ENCODE assay signal across 10 cellular contexts in the genomic region with DNA sequence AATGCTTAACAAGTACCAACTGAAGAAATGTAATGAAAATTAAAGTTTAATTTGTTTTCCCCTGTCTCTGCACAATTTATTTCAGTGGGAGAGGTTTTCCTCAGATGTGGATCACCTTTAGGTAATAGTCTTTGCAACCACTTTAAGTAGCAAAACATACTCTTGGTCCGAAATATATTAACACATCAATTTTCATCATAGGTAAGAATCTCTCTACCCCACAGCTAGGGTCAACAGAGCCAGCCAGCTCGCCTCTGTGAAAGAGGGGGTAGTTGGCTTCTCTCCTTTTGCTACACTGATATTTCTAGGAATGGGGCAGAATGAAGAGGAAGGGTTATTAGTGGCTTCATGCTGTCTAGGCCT. TPM values are rescaled to one million over a fixed set of nuclear protein-coding genes. Genes with fewer than 3 reads are reported as not detected.
A peak's percentile ranks its signal among the peaks of the same experiment; 100 is the strongest.
DNase-seq lines count a peak whose midpoint lies in the region; ATAC-seq and TF ChIP-seq lines count a peak whose summit lies in the region.
"Had no signal": no experiment of that assay in that cellular context is flagged by ENCODE, and none has a peak within 500 bp of the region (broad histone marks: within the 10 kb centered on the region; RNA-seq: fewer than 3 reads in every experiment).

No MANE protein-coding gene starts in this region.

- POLR2A ChIA-PET in naive thymus-derived CD8-positive, alpha-beta T cell (lab: Charles Lee), result interaction anchor here (0.5 to 1.6 kb wide), 2 partner anchors 44 to 644 kb away, joined by 3 to 5 read pairs; no protein-coding TSS in a partner anchor
- POLR2A ChIA-PET in HEK293T (lab: Yijun Ruan, JAX), result interaction anchor here (1.6 to 8.8 kb wide), 4 partner anchors 16 to 40 kb away, joined by 5 to 63 read pairs (median 9); a partner anchor contains a TSS

- H3K27me3 Mint-ChIP-seq in natural killer cell treated with Interleukin-12 subunit alpha and Interleukin-12 subunit beta and Interleukin-15 and Interleukin-18, amount 100 ng/mL, for 72 hours, result no peaks in the 10 kb centered on the region
- no peaks in the 10 kb centered on the region for H3K27me3 Mint-ChIP-seq in natural killer cell (ENCODE audit: low read depth in 2 of 2)
- H3K27me3 Mint-ChIP-seq in naive thymus-derived CD8-positive, alpha-beta T cell, result no peaks in the 10 kb centered on the region

- H3K27ac ChIP-seq in duodenal mucosa (ENCODE audit: low read depth, low read length), result peak overlapping the region; percentile 61
- H3K27ac ChIP-seq in vagina, result peak overlapping the region; percentile 69

- TF ChIP-seq POLR2A in vagina (IDR thresholded peaks at IDR 0.05), result no peak

- peaks cover 16 to 21% of the 10 kb centered on the region in 2 donors for H3K4me1 Mint-ChIP-seq in natural killer cell treated with Interleukin-12 subunit alpha and Interleukin-12 subunit beta and Interleukin-15 and Interleukin-18, amount 100 ng/mL, for 72 hours (ENCODE audit: low read depth in 2 of 2)
- H3K4me1 Mint-ChIP-seq in natural killer cell, result peaks cover 0 to 5% of the 10 kb centered on the region in 2 donors
- H3K4me1 Mint-ChIP-seq in naive thymus-derived CD8-positive, alpha-beta T cell, result peaks cover 0 to 21% (median 7%) of the 10 kb centered on the region in 4 donors

- H3K36me3 Mint-ChIP-seq in natural killer cell treated with Interleukin-12 subunit alpha and Interleukin-12 subunit beta and Interleukin-15 and Interleukin-18, amount 100 ng/mL, for 72 hours, result no peaks in the 10 kb centered on the region
- H3K36me3 Mint-ChIP-seq in natural killer cell, result no peaks in the 10 kb centered on the region
- H3K36me3 Mint-ChIP-seq in naive thymus-derived CD8-positive, alpha-beta T cell, result peaks cover 0 to 36% (median 3%) of the 10 kb centered on the region in 3 donors

- peak overlapping the region; percentile 92 to 98 for H3K27ac Mint-ChIP-seq in natural killer cell treated with Interleukin-12 subunit alpha and Interleukin-12 subunit beta and Interleukin-15 and Interleukin-18, amount 100 ng/mL, for 72 hours
- H3K27ac Mint-ChIP-seq in natural killer cell, result no peak overlapping the region
- peak overlapping the region in 6 of 10 donors; percentile 15 to 63 (median 38) for H3K27ac Mint-ChIP-seq in naive thymus-derived CD8-positive, alpha-beta T cell
- H3K27ac Mint-ChIP-seq: CD8-positive, alpha-beta T cell had no signal

- H3K4me1 ChIP-seq in duodenal mucosa (ENCODE audit: control insufficient read depth in 1 of 2, insufficient read depth in 2 of 2, low read length in 2 of 2) (peaks cover 0 to 12% of the 10 kb centered on the region in 2 donors), vagina (peaks cover 15% of the 10 kb centered on the region)

- DNase-seq in natural killer cell treated with Interleukin-12 subunit alpha and Interleukin-12 subunit beta and Interleukin-15 and Interleukin-18, amount 100 ng/mL, for 72 hours (ENCODE audit: low spot score), result no peak
- DNase-seq in natural killer cell, result no peak
- DNase-seq in naive thymus-derived CD8-positive, alpha-beta T cell, result no peak
- no peak for DNase-seq in vagina (ENCODE audit: extremely low spot score in 2 of 2)
- DNase-seq in HEK293T (ENCODE audit: extremely low spot score), result no peak
- DNase-seq in activated effector memory CD4-positive, alpha-beta T cell treated with anti-CD3 and anti-CD28 coated beads, Interleukin-2, amount 50 U/mL, for 16 hours, result no peak
- DNase-seq: CD8-positive, alpha-beta T cell had no signal

- H3K4me3 ChIP-seq in duodenal mucosa (ENCODE audit: low read depth in 1 of 2, low read length in 2 of 2) (no peak overlapping the region), vagina (no peak overlapping the region)

- no peaks in the 10 kb centered on the region for H3K36me3 ChIP-seq in duodenal mucosa (ENCODE audit: control insufficient read depth in 1 of 2, insufficient read depth in 2 of 2, low read length in 2 of 2)
- no peaks in the 10 kb centered on the region for H3K36me3 ChIP-seq in vagina

- intact Hi-C loops in natural killer cell (cut with micrococcal nuclease), result no loop called here
- intact Hi-C loops in vagina (cut with DNase I), result no loop called here

- H3K27me3 ChIP-seq in duodenal mucosa (ENCODE audit: control insufficient read depth in 1 of 2, insufficient read depth in 2 of 2, low read length in 2 of 2) (no peaks in the 10 kb centered on the region), vagina (no peaks in the 10 kb centered on the region)

- H3K9me3 Mint-ChIP-seq in natural killer cell treated with Interleukin-12 subunit alpha and Interleukin-12 subunit beta and Interleukin-15 and Interleukin-18, amount 100 ng/mL, for 72 hours, result no peaks in the 10 kb centered on the region
- H3K9me3 Mint-ChIP-seq in natural killer cell, result no peaks in the 10 kb centered on the region
- H3K9me3 Mint-ChIP-seq in naive thymus-derived CD8-positive, alpha-beta T cell, result no peaks in the 10 kb centered on the region
- H3K9me3 Mint-ChIP-seq: CD8-positive, alpha-beta T cell had no signal

- CTCF ChIA-PET in HEK293T (lab: Yijun Ruan, JAX), result interaction anchor here (1.2 kb wide), 1 partner anchor 15 kb away, joined by 5 read pairs; no protein-coding TSS in a partner anchor

- H3K4me3 Mint-ChIP-seq in natural killer cell treated with Interleukin-12 subunit alpha and Interleukin-12 subunit beta and Interleukin-15 and Interleukin-18, amount 100 ng/mL, for 72 hours, result peak overlapping the region; percentile 62
- H3K4me3 Mint-ChIP-seq in natural killer cell, result no peak overlapping the region
- H3K4me3 Mint-ChIP-seq in naive thymus-derived CD8-positive, alpha-beta T cell, result no peak overlapping the region
- H3K4me3 Mint-ChIP-seq: CD8-positive, alpha-beta T cell had no signal

- H3K9ac ChIP-seq in duodenal mucosa (ENCODE audit: low read depth in 1 of 2, low read length in 2 of 2), result no peak overlapping the region

- H3K9me3 ChIP-seq in duodenal mucosa (ENCODE audit: control insufficient read depth in 1 of 2, low read length in 2 of 2), result no peaks in the 10 kb centered on the region
- no peaks in the 10 kb centered on the region for H3K9me3 ChIP-seq in vagina

- no peak for ATAC-seq in natural killer cell treated with Interleukin-12 subunit alpha and Interleukin-12 subunit beta and Interleukin-15 and Interleukin-18, amount 100 ng/mL, for 72 hours
- ATAC-seq in natural killer cell (no peak), HG03039 (IDR thresholded peaks at IDR 0.05; ENCODE audit: unreplicated experiment) (no peak)
- ATAC-seq in naive thymus-derived CD8-positive, alpha-beta T cell, result no peak
- ATAC-seq: CD8-positive, alpha-beta T cell had no signal

- TF ChIP-seq CTCF in natural killer cell (IDR thresholded peaks at IDR 0.05) (no peak), vagina (IDR thresholded peaks at IDR 0.05) (no peak)

TF ChIP-seq in HEK293T, 16 proteins besides CTCF, POLR2A, EP300 and RAD21:
- TF ChIP-seq ZNF384 (IDR thresholded peaks at IDR 0.05), result no peak
- no peak for TF ChIP-seq ARNT (IDR thresholded peaks at IDR 0.05)
- no peak for TF ChIP-seq FOXM1 (IDR thresholded peaks at IDR 0.05; ENCODE audit: borderline replicate concordance)
- no peak for TF ChIP-seq ELF4 (IDR thresholded peaks at IDR 0.05)
- no peak for TF ChIP-seq LEF1 (IDR thresholded peaks at IDR 0.05; ENCODE audit: borderline replicate concordance)
- no peak for TF ChIP-seq BHLHE40 (IDR thresholded peaks at IDR 0.05; ENCODE audit: borderline replicate concordance)
- TF ChIP-seq HDGF (IDR thresholded peaks at IDR 0.05; ENCODE audit: borderline replicate concordance), result no peak
- TF ChIP-seq TARDBP (IDR thresholded peaks at IDR 0.05), result no peak
- TF ChIP-seq SUZ12 (IDR thresholded peaks at IDR 0.05), result no peak
- no peak for TF ChIP-seq NFRKB (IDR thresholded peaks at IDR 0.05)
- no peak for TF ChIP-seq FOXK2 (IDR thresholded peaks at IDR 0.05)
- TF ChIP-seq CTBP1 (IDR thresholded peaks at IDR 0.05; ENCODE audit: borderline replicate concordance), result no peak
- no peak for TF ChIP-seq SP1 (IDR thresholded peaks at IDR 0.05)

RNA-seq across cellular contexts. Expression of a gene that starts 24.8 kb away (rescaled TPM):
- total RNA-seq in natural killer cell treated with Interleukin-12 subunit alpha and Interleukin-12 subunit beta and Interleukin-15 and Interleukin-18, amount 100 ng/mL, for 72 hours, result 100 to 1,000 TPM; 199 to 333 TPM
- total RNA-seq in natural killer cell (1,000 to 10,000 TPM in 1 of 3 donors, 100 to 1,000 TPM in 2; 929 to 1,396 (median 938) TPM), vagina (181 TPM)
- total RNA-seq in naive thymus-derived CD8-positive, alpha-beta T cell, result 100 to 1,000 TPM; 291 TPM
- polyA plus RNA-seq in naive thymus-derived CD8-positive, alpha-beta T cell, result 100 to 1,000 TPM; 125 to 170 (median 146) TPM

RNA-seq across cellular contexts. Expression of a gene that starts 25.2 kb away (rescaled TPM):
- total RNA-seq in natural killer cell treated with Interleukin-12 subunit alpha and Interleukin-12 subunit beta and Interleukin-15 and Interleukin-18, amount 100 ng/mL, for 72 hours, result 100 to 1,000 TPM; 214 to 249 TPM
- 100 to 1,000 TPM; 185 to 228 (median 220) TPM for total RNA-seq in natural killer cell
- 100 to 1,000 TPM; 115 to 117 TPM for total RNA-seq in naive thymus-derived CD8-positive, alpha-beta T cell
- polyA plus RNA-seq in naive thymus-derived CD8-positive, alpha-beta T cell, result 10 to 100 TPM; 55.2 to 64.4 (median 63.7) TPM
- total RNA-seq in vagina, result 117 TPM

RNA-seq across cellular contexts. Expression of a gene that starts 55.0 kb away (rescaled TPM):
- 1 to 10 TPM in 1 of 2 donors, under 1 TPM in 1; 0.48 to 1.0 TPM for total RNA-seq in natural killer cell treated with Interleukin-12 subunit alpha and Interleukin-12 subunit beta and Interleukin-15 and Interleukin-18, amount 100 ng/mL, for 72 hours
- total RNA-seq in natural killer cell (1 to 10 TPM; 1.7 to 2.9 (median 2.9) TPM), vagina (64.6 TPM)
- under 1 TPM; 0.16 to 0.29 TPM for total RNA-seq in naive thymus-derived CD8-positive, alpha-beta T cell
- under 1 TPM in 1 of 3 donors, not detected in 2; 0.32 TPM for polyA plus RNA-seq in naive thymus-derived CD8-positive, alpha-beta T cell
- total RNA-seq: activated CD8-positive, alpha-beta memory T cell treated with anti-CD3 and anti-CD28 coated beads for 36 hours; CD8-positive, alpha-beta T cell had no signal

Comparison
In these comparisons a context has a peak if more than half of its experiments do, and no peak if none do; other contexts are left out.
1. H3K27ac Mint-ChIP-seq: peak in natural killer cell treated with Interleukin-12 subunit alpha and Interleukin-12 subunit beta and Interleukin-15 and Interleukin-18, amount 100 ng/mL, for 72 hours (2 of 2) and naive thymus-derived CD8-positive, alpha-beta T cell (6 of 10); none in natural killer cell (0 of 2).
2. RNA of a gene that starts 55.0 kb away (total RNA-seq): 64.6 TPM in vagina (single experiment); 1.7 to 2.9 TPM in natural killer cell, 0.48 to 1.0 TPM in natural killer cell treated with Interleukin-12 subunit alpha and Interleukin-12 subunit beta and Interleukin-15 and Interleukin-18, amount 100 ng/mL, for 72 hours and 0.16 to 0.29 TPM in naive thymus-derived CD8-positive, alpha-beta T cell; every median in the first group is over 10 times any median in the second.